ENCODE assay signal across 8 cellular contexts in the genomic region with DNA sequence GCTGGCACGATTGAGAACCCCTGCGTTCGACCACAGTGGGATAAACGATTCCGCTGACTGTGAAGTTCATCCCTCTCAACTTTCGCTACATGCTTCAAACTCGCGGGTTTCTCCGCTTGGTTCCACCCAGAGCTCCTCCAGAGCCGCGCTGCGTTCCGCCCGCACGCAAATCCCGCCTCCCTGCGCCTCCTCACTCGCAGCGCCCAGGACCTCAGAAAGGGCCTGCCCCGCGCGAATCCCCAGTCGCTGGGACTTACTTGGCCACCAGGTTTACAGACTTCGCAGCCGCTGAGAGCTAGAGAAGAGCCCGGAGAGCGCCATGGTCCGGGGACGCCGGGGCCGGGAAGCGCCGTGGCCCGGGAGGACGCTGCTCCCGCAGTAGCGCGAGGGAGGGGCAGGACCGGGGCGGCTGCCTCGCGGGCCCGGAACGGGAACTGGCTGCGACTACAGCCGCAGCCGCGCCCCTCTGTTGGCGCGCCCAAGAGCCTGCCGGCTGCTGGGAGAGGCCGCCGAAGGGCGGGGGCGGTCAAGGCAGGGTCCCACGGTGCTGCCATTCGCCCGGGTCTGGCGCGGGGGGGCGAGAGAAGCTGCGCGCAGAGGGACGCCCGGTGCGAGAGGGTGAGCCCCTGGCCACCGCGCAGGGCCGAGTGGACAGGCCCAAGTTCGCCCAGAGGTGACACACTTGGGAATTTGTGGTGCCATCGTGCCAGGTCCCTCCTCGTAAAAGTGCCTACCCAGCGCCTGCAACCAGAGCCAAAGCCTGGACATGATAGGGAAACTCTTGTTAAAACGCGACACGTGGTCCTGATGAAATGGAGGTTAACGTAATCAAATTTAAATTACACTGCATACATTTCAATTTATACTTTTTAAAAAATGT. TPM values are rescaled to one million over a fixed set of nuclear protein-coding genes. Genes with fewer than 3 reads are reported as not detected.
DNase-seq lines count a peak whose midpoint lies in the region; ATAC-seq, FAIRE-seq and TF ChIP-seq lines count a peak whose summit lies in the region.

A gene with protein sequence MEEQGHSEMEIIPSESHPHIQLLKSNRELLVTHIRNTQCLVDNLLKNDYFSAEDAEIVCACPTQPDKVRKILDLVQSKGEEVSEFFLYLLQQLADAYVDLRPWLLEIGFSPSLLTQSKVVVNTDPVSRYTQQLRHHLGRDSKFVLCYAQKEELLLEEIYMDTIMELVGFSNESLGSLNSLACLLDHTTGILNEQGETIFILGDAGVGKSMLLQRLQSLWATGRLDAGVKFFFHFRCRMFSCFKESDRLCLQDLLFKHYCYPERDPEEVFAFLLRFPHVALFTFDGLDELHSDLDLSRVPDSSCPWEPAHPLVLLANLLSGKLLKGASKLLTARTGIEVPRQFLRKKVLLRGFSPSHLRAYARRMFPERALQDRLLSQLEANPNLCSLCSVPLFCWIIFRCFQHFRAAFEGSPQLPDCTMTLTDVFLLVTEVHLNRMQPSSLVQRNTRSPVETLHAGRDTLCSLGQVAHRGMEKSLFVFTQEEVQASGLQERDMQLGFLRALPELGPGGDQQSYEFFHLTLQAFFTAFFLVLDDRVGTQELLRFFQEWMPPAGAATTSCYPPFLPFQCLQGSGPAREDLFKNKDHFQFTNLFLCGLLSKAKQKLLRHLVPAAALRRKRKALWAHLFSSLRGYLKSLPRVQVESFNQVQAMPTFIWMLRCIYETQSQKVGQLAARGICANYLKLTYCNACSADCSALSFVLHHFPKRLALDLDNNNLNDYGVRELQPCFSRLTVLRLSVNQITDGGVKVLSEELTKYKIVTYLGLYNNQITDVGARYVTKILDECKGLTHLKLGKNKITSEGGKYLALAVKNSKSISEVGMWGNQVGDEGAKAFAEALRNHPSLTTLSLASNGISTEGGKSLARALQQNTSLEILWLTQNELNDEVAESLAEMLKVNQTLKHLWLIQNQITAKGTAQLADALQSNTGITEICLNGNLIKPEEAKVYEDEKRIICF (minus strand): TSS at position 436 of the 880 bp plus-strand sequence. CDS start 21,863 bp downstream, outside the sequence.

- ATAC-seq in A549, result peak; percentile 98 to 99
- ATAC-seq in GM18519 (IDR thresholded peaks at IDR 0.05; ENCODE audit: low FRiP score, unreplicated experiment), result peak; percentile 72
- ATAC-seq in HG03045 (IDR thresholded peaks at IDR 0.05; ENCODE audit: unreplicated experiment), result peak; percentile 96

- H3K4me2 ChIP-seq in A549, result peak within 1 kb of the TSS; percentile 92

- peak; percentile 78 for DNase-seq in A549 (ENCODE audit: low read depth in 1 of 2, low spot score in 1 of 2)
- DNase-seq in NCI-H2171 treated with DMSO at 0.1 percent for 48 hours (lab: John Stamatoyannopoulos, UW), result peak; percentile 67
- DNase-seq in activated CD4-positive, CD25-positive, alpha-beta regulatory T cell treated with anti-CD3 and anti-CD28 coated beads, Interleukin-2, amount 50 U/mL, for 72 hours, result peak; percentile 78
- peak; percentile 63 for DNase-seq in cerebellum (ENCODE audit: low spot score)
- no peak for DNase-seq in kidney epithelial cell (ENCODE audit: low read depth)
- DNase-seq in stimulated activated CD4-positive, alpha-beta T cell treated with anti-CD3 and anti-CD28 coated beads, Interleukin-15, amount 100 ng/mL, for 48 hours (ENCODE audit: low read depth in 2 of 2), result peak; percentile 56 to 64

- no peak for TF ChIP-seq CTCF in A549 (IDR thresholded peaks at IDR 0.05)
- no peak for TF ChIP-seq CTCF in kidney epithelial cell (IDR thresholded peaks at IDR 0.05; ENCODE audit: insufficient read depth, low read length, poor library complexity, severe bottlenecking)

- peak; percentile 74 for TF ChIP-seq POLR2A in A549 (IDR thresholded peaks at IDR 0.05; ENCODE audit: low read length)

- peak within 1 kb of the TSS; percentile 92 to 97 for H3K27ac ChIP-seq in A549

- H3K9me3 ChIP-seq in A549, result no peaks in the 10 kb centered on the region

- no peak for FAIRE-seq in A549 (lab: Jason Lieb, UNC)

- H3K4me3 ChIP-seq in A549, result peak within 1 kb of the TSS; percentile 67
- peak within 1 kb of the TSS; percentile 55 for H3K4me3 ChIP-seq in kidney epithelial cell (ENCODE audit: low read depth, low read length)

- TF ChIP-seq RAD21 in A549 (conservative IDR thresholded peaks at IDR 0.05 in 1 of 2, IDR thresholded peaks at IDR 0.05 in 1 of 2), result no peak; a peak in 2 of 5 replicates

- H3K4me1 ChIP-seq in A549, result peaks cover 20% of the 10 kb centered on the region

- POLR2A ChIA-PET in A549 (lab: Yijun Ruan, JAX), result interaction anchor here (0.5 to 2.4 kb wide), 9 partner anchors 9 to 1377 kb away, joined by 3 to 33 read pairs (median 4); a partner anchor contains a TSS

- no peak for TF ChIP-seq EP300 in A549 (IDR thresholded peaks at IDR 0.05)

- no peaks in the 10 kb centered on the region for H3K36me3 ChIP-seq in kidney epithelial cell (ENCODE audit: control insufficient read depth, insufficient read depth, low read length)

- H3K27me3 ChIP-seq in kidney epithelial cell (ENCODE audit: control insufficient read depth, insufficient read depth, low read length), result no peaks in the 10 kb centered on the region

- CTCF ChIA-PET in A549 (lab: Yijun Ruan, JAX), result interaction anchor here (0.7 to 2.6 kb wide), 10 partner anchors 9 to 202 kb away, joined by 3 to 8 read pairs (median 3); no protein-coding TSS in a partner anchor

- 2% methylated on average over 31 of the region's 77 CpGs for WGBS in A549 (ENCODE audit: missing lambda C conversion rate)

TF ChIP-seq in A549, 52 proteins besides CTCF, POLR2A, EP300 and RAD21 (continues in another document):
- TF ChIP-seq ZSCAN20 (CRISPR knock-in tag; IDR thresholded peaks at IDR 0.05) (no peak), POLR2AphosphoS2 (conservative IDR thresholded peaks at IDR 0.05; ENCODE audit: low read length) (no peak), ZNF302 (CRISPR knock-in tag; IDR thresholded peaks at IDR 0.05) (no peak), RARB (CRISPR knock-in tag; IDR thresholded peaks at IDR 0.05) (no peak), SMC3 (IDR thresholded peaks at IDR 0.05) (0 out of 3 replicates have a peak, but pooled peaks have one; percentile 17), GATA3 (IDR thresholded peaks at IDR 0.05; ENCODE audit: borderline replicate concordance) (no peak), HOXB13 (CRISPR knock-in tag; IDR thresholded peaks at IDR 0.05; ENCODE audit: low read depth) (peak; percentile 80; the same call in 1 of the 2 replicates), EHMT2 (IDR thresholded peaks at IDR 0.05; ENCODE audit: low read depth) (no peak), MAFK (IDR thresholded peaks at IDR 0.05; ENCODE audit: partially characterized antibody) (peak; percentile 39), CBX2 (IDR thresholded peaks at IDR 0.05; ENCODE audit: borderline replicate concordance, low read depth) (no peak)
- TF ChIP-seq, protein P1, sequence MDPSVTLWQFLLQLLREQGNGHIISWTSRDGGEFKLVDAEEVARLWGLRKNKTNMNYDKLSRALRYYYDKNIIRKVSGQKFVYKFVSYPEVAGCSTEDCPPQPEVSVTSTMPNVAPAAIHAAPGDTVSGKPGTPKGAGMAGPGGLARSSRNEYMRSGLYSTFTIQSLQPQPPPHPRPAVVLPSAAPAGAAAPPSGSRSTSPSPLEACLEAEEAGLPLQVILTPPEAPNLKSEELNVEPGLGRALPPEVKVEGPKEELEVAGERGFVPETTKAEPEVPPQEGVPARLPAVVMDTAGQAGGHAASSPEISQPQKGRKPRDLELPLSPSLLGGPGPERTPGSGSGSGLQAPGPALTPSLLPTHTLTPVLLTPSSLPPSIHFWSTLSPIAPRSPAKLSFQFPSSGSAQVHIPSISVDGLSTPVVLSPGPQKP (IDR thresholded peaks at IDR 0.05; ENCODE audit: low read depth, low read length), result no peak
- TF ChIP-seq, protein P2, sequence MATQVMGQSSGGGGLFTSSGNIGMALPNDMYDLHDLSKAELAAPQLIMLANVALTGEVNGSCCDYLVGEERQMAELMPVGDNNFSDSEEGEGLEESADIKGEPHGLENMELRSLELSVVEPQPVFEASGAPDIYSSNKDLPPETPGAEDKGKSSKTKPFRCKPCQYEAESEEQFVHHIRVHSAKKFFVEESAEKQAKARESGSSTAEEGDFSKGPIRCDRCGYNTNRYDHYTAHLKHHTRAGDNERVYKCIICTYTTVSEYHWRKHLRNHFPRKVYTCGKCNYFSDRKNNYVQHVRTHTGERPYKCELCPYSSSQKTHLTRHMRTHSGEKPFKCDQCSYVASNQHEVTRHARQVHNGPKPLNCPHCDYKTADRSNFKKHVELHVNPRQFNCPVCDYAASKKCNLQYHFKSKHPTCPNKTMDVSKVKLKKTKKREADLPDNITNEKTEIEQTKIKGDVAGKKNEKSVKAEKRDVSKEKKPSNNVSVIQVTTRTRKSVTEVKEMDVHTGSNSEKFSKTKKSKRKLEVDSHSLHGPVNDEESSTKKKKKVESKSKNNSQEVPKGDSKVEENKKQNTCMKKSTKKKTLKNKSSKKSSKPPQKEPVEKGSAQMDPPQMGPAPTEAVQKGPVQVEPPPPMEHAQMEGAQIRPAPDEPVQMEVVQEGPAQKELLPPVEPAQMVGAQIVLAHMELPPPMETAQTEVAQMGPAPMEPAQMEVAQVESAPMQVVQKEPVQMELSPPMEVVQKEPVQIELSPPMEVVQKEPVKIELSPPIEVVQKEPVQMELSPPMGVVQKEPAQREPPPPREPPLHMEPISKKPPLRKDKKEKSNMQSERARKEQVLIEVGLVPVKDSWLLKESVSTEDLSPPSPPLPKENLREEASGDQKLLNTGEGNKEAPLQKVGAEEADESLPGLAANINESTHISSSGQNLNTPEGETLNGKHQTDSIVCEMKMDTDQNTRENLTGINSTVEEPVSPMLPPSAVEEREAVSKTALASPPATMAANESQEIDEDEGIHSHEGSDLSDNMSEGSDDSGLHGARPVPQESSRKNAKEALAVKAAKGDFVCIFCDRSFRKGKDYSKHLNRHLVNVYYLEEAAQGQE (IDR thresholded peaks at IDR 0.05), result peak; percentile 69
- TF ChIP-seq, protein P3, sequence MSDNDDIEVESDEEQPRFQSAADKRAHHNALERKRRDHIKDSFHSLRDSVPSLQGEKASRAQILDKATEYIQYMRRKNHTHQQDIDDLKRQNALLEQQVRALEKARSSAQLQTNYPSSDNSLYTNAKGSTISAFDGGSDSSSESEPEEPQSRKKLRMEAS (IDR thresholded peaks at IDR 0.05), result peak; percentile 88

RNA-seq across cellular contexts. Expression of the gene that starts here (rescaled TPM):
- polyA plus RNA-seq in A549 (2011; rRNA removed) (6.5 and 6.6 TPM in 2 replicates), A549 (2017; fragmentation: RNase III; extraction: RNeasy Plus Mini Kit Qiagen cat#74134 plus additional on column Dnase treatment) (4.1 to 5.1 TPM (median 4.8 TPM) in 3 replicates)
- polyA plus RNA-seq in A549 (2012; cell fraction: cytosol; rRNA removed), result 3.2 and 4.5 TPM in 2 replicates
- 10.0 and 12.2 TPM in 2 replicates for polyA plus RNA-seq in A549 (2012; cell fraction: nucleus; rRNA removed)
- polyA minus RNA-seq in A549 (2011; rRNA and poly(A)+ RNA removed), result 8.1 and 9.0 TPM in 2 replicates
- total RNA-seq in cerebellum (4.7 TPM), kidney epithelial cell (7.8 and 9.2 TPM in 2 replicates)
